ENCODE assay signal across 8 cellular contexts in genomic region chr17:80892019-80892855, GRCh38.
DNase-seq lines count a peak whose midpoint lies in the region; ATAC-seq and TF ChIP-seq lines count a peak whose summit lies in the region.

No MANE protein-coding gene starts in this region.

- H3K27me3 ChIP-seq in OCI-LY3 (ENCODE audit: low read depth, low read length) = no peaks in the 10 kb centered on the region
- H3K27me3 ChIP-seq in upper lobe of right lung = no peaks in the 10 kb centered on the region

- no peak for TF ChIP-seq CTCF in GM12865 (IDR thresholded peaks at IDR 0.05; ENCODE audit: insufficient read depth, low read depth, low read length, missing control alignments)
- no peak for TF ChIP-seq CTCF in OCI-LY3 (IDR thresholded peaks at IDR 0.05; ENCODE audit: low read depth, low read length)
- TF ChIP-seq CTCF in upper lobe of right lung (IDR thresholded peaks at IDR 0.05) = no peak

- intact Hi-C loops in upper lobe of right lung (cut with DNase I) = no loop called here

- H3K4me1 ChIP-seq in OCI-LY3 (ENCODE audit: low read length) (peaks cover 27% of the 10 kb centered on the region), upper lobe of right lung (no peaks in the 10 kb centered on the region)

- H3K4me2 ChIP-seq in OCI-LY3 (ENCODE audit: low read length) = peak overlapping the region; percentile 93

- peak overlapping the region; percentile 52 for H3K4me3 ChIP-seq in GM12865 (ENCODE audit: low read depth, low read length)
- peak overlapping the region; percentile 69 for H3K4me3 ChIP-seq in OCI-LY3 (ENCODE audit: low read length)
- no peak overlapping the region for H3K4me3 ChIP-seq in upper lobe of right lung

- H2AFZ ChIP-seq in OCI-LY3 (ENCODE audit: low read depth, low read length) = no peak overlapping the region

- H3K9me3 ChIP-seq in OCI-LY3 (ENCODE audit: insufficient read depth, low read length) (no peaks in the 10 kb centered on the region), upper lobe of right lung (no peaks in the 10 kb centered on the region)

- H3K36me3 ChIP-seq in OCI-LY3 (replicated peaks; ENCODE audit: low read depth, low read length) (peaks cover 39% of the 10 kb centered on the region), upper lobe of right lung (peaks cover 34% of the 10 kb centered on the region)

- peak overlapping the region; percentile 48; the same call in 1 of the 2 replicates for H3K9ac ChIP-seq in OCI-LY3 (ENCODE audit: low read length)

- H4K20me1 ChIP-seq in OCI-LY3 (ENCODE audit: insufficient read depth, low read length) = peaks cover 12% of the 10 kb centered on the region; the same call in 1 of the 2 replicates

- H3K27ac ChIP-seq in OCI-LY3 (ENCODE audit: low read length) (peak overlapping the region; percentile 89), upper lobe of right lung (peak overlapping the region; percentile 55)

- ATAC-seq in HG02981 (IDR thresholded peaks at IDR 0.05; ENCODE audit: unreplicated experiment) = peak; percentile 60
- ATAC-seq in upper lobe of right lung = peak; percentile 66

- H3K79me2 ChIP-seq in OCI-LY3 (ENCODE audit: low read length) = no peaks in the 10 kb centered on the region

- DNase-seq in GM12865 (ENCODE audit: low read depth) (peak; percentile 95), fibroblast of gingiva (ENCODE audit: low read depth) (peak; percentile 84), putamen (ENCODE audit: low spot score) (peak; percentile 26), upper lobe of right lung (no peak), midbrain (lab: John Stamatoyannopoulos, UW) (no peak)
- peak; percentile 75 for DNase-seq in activated T-cell treated with anti-CD3 and anti-CD28 coated beads, Interleukin-2, amount 50 U/mL, for 1 hour

Comparison
In these comparisons a context has a peak if more than half of its experiments do, and no peak if none do; other contexts are left out.
1. DNase-seq: peak in GM12865 (single experiment), activated T-cell treated with anti-CD3 and anti-CD28 coated beads, Interleukin-2, amount 50 U/mL, for 1 hour (single experiment), fibroblast of gingiva (single experiment) and putamen (single experiment); none in upper lobe of right lung (single experiment) and midbrain (single experiment).